ENCODE assay signal across 11 cellular contexts in the genomic region with DNA sequence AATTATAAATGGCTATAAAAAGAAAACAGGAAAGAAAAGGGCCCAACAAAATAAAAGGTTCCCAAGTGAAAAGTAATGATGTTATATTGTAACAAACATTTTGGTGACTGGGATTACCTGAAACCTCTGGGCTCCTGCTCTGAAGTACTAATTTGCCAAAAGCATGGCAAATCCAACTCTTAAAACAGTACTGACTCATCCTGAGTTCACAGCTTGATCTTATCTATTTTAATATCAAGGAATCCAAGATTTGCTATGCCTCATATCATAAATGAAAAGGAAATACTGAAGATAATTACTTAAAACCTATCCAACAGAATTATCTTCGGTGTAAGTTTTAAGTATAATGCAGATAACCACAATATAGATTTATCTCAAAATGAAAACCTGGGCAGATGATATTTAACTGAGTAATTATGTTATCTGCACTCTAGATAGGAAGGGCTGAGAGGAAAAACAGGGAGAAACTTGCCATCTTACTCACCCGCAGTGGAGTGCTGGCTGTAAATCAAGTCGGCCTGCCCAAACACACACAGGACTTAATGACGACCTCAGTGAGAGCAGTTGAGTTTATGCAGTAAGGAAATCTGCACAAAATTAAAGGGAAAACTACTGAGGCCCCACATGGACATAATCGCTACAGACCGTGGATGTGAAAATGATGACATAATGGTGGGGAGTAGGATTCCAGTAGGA. TPM values are rescaled to one million over a fixed set of nuclear protein-coding genes. Genes with fewer than 3 reads are reported as not detected.
A peak's percentile ranks its signal among the peaks of the same experiment; 100 is the strongest.
DNase-seq lines count a peak whose midpoint lies in the region; TF ChIP-seq lines count a peak whose summit lies in the region.
"Had no signal": no experiment of that assay in that cellular context is flagged by ENCODE, and none has a peak within 500 bp of the region (broad histone marks: within the 10 kb centered on the region; RNA-seq: fewer than 3 reads in every experiment).

No MANE protein-coding gene starts in this region.

- H3K27me3 ChIP-seq in GM23248 (replicated peaks; ENCODE audit: insufficient read depth) (peaks cover 5% of the 10 kb centered on the region; the same call in 1 of the 2 replicates), PC-9 (ENCODE audit: insufficient read depth, low read depth) (peaks cover 16% of the 10 kb centered on the region; the same call in 1 of the 2 replicates)

- in situ Hi-C loops in GM23248 (cut with MboI): loop anchor here (5.0 kb wide), 1 partner anchor 128 kb away; no protein-coding TSS in a partner anchor

- H4K20me1 ChIP-seq in GM23248 (ENCODE audit: insufficient read depth): no peaks in the 10 kb centered on the region
- no peaks in the 10 kb centered on the region for H4K20me1 ChIP-seq in PC-9 (ENCODE audit: insufficient read depth)

- CTCF ChIA-PET in PC-9 (lab: Charles Lee): interaction anchor here (0.6 kb wide), 1 partner anchor 52 kb away, joined by 3 read pairs; no protein-coding TSS in a partner anchor

- POLR2A ChIA-PET in PC-9 (lab: Charles Lee; ENCODE audit: unreplicated experiment): no interaction called here

- WGBS in GM23248 (ENCODE audit: low coverage in 1 of 2, low lambda C conversion rate in 2 of 2, missing lambda C conversion rate in 2 of 2), 2 experiments: 14 to 17% methylated on average over 6 of the region's 6 CpGs

- H3K4me1 ChIP-seq in GM23248 (ENCODE audit: insufficient read depth): 0 out of 2 replicates have a peak, but pooled peaks cover 7% of the 10 kb centered on the region
- H3K4me1 ChIP-seq in PC-9 (replicated peaks; ENCODE audit: insufficient read depth): no peaks in the 10 kb centered on the region

- H3K9ac ChIP-seq in GM23248: no peak overlapping the region

- no peaks in the 10 kb centered on the region for H3F3A ChIP-seq in GM23248 (ENCODE audit: insufficient read depth)
- H3F3A ChIP-seq in PC-9 (ENCODE audit: insufficient read depth, low read depth): no peaks in the 10 kb centered on the region

- BruUV-seq in PC-9 (replicated peaks; lab: Mats Ljungman, UMichigan): no TSS peak

- DNase-seq in GM23248 (peak; percentile 63), RPMI7951 (ENCODE audit: low read depth) (peak; percentile 11), fibroblast of pulmonary artery (ENCODE audit: low read depth) (peak; percentile 25), renal cortical epithelial cell (ENCODE audit: low read depth) (peak; percentile 20), SK-N-DZ (ENCODE audit: low spot score) (no peak), NCI-H524 treated with DMSO at 0.1 percent for 48 hours (lab: John Stamatoyannopoulos, UW) (no peak), PC-9 (no peak)
- DNase-seq in activated naive CD4-positive, alpha-beta T cell treated with anti-CD3 and anti-CD28 coated beads, Interleukin-2, amount 50 U/mL, for 16 hours: no peak
- DNase-seq: endodermal cell, left colon, OCI-M1 had no signal

- H3K79me2 ChIP-seq in GM23248 (ENCODE audit: insufficient read depth): no peaks in the 10 kb centered on the region
- no peaks in the 10 kb centered on the region for H3K79me2 ChIP-seq in PC-9 (ENCODE audit: low read depth)

- H3K27ac ChIP-seq in GM23248 (no peak overlapping the region), PC-9 (no peak overlapping the region)

- H3K36me3 ChIP-seq in GM23248 (ENCODE audit: low read depth) (no peaks in the 10 kb centered on the region), PC-9 (ENCODE audit: low read depth) (no peaks in the 10 kb centered on the region)

- H2AFZ ChIP-seq in GM23248 (no peak overlapping the region), PC-9 (no peak overlapping the region)

- intact Hi-C loops in PC-9 (cut with micrococcal nuclease; ENCODE audit: unreplicated experiment): loop anchor here (5.0 kb wide), 1 partner anchor 128 kb away; no protein-coding TSS in a partner anchor

- H3K9me2 ChIP-seq in GM23248 (ENCODE audit: insufficient read depth): no peaks in the 10 kb centered on the region
- H3K9me2 ChIP-seq in PC-9 (ENCODE audit: insufficient read depth): no peaks in the 10 kb centered on the region

- H3K4me3 ChIP-seq in GM23248: 0 out of 2 replicates have a peak overlapping the region, but pooled peaks have one; percentile 1
- H3K4me3 ChIP-seq in fibroblast of pulmonary artery (replicated peaks; ENCODE audit: low read depth, low read length): no peak overlapping the region
- H3K4me3 ChIP-seq in PC-9: no peak overlapping the region

- H3K4me2 ChIP-seq in GM23248 (ENCODE audit: unreplicated experiment) (peak overlapping the region; percentile 2), PC-9 (no peak overlapping the region)

- no peaks in the 10 kb centered on the region for H3K9me3 ChIP-seq in GM23248 (ENCODE audit: low read depth)
- no peaks in the 10 kb centered on the region for H3K9me3 ChIP-seq in PC-9 (ENCODE audit: insufficient read depth, low read depth)

- TF ChIP-seq CTCF in fibroblast of pulmonary artery (IDR thresholded peaks at IDR 0.05; ENCODE audit: low read length, missing control alignments) (no peak), PC-9 (conservative IDR thresholded peaks at IDR 0.05) (no peak)

RNA-seq across cellular contexts. Expression of a gene that starts 48.4 kb away (rescaled TPM):
- 0.65 TPM in 1 of 2 replicates, not detected in the other for total RNA-seq in GM23248 (2014; rRNA removed; shearing (Covaris generic))
- polyA plus RNA-seq in GM23248 (2016; fragmentation: Nextera tagmentation; extraction: Ambion mirVana): 0.09 and 0.35 TPM in 2 replicates
- total RNA-seq in RPMI7951 (2014; rRNA removed; shearing (Covaris generic)): 0.24 and 0.59 TPM in 2 replicates
- total RNA-seq in renal cortical epithelial cell (1.6 and 2.1 TPM in 2 replicates), PC-9 (2021) (0.35 and 0.55 TPM in 2 replicates)
- polyA plus RNA-seq in SK-N-DZ (2014; cell fraction: cytosol; rRNA removed): 0.10 and 0.63 TPM in 2 replicates
- 0.21 TPM in 1 of 2 replicates, not detected in the other for polyA plus RNA-seq in SK-N-DZ (2014; cell fraction: nucleus; rRNA removed)

Comparison
In these comparisons a context has a peak if more than half of its experiments do, and no peak if none do; other contexts are left out.
1. DNase-seq: peak in GM23248 (single experiment), RPMI7951 (single experiment), fibroblast of pulmonary artery (single experiment) and renal cortical epithelial cell (single experiment); none in SK-N-DZ (single experiment), activated naive CD4-positive, alpha-beta T cell treated with anti-CD3 and anti-CD28 coated beads, Interleukin-2, amount 50 U/mL, for 16 hours (single experiment), NCI-H524 treated with DMSO at 0.1 percent for 48 hours (single experiment) and PC-9 (0 of 2).